23 cellular contexts compared by ENCODE assay signal in the genomic region with DNA sequence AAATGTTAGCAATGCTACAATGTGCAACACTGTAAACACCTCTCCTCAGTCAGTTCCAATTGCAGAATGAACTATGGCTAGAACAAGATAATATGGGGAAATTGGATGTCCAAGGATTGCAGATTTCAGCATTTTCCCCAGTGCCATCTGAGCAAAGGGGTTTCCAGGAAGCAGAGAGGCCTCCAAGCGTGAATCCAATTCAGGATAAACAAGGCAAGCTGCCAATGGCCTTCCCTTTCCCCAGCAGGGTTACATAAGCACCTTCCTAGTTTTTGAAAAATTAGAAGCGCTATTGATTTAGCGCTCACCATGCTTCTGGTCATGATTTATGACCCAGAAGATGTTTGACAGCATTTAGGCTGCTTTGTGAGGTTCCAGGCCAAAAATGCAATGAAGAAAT.
DNase-seq lines count a peak whose midpoint lies in the region; ATAC-seq and TF ChIP-seq lines count a peak whose summit lies in the region.
"Had no signal": no experiment of that assay in that cellular context is flagged by ENCODE, and none has a peak within 500 bp of the region (broad histone marks: within the 10 kb centered on the region; RNA-seq: fewer than 3 reads in every experiment).

No MANE protein-coding gene starts in this region.

- peak; percentile 9 for DNase-seq in NCI-H1105 treated with DMSO at 0.1 percent for 48 hours (lab: John Stamatoyannopoulos, UW)
- no peak for DNase-seq in NCI-H1105 (lab: John Stamatoyannopoulos, UW)
- DNase-seq in NCI-H2081 treated with DMSO at 0.1 percent for 48 hours (lab: John Stamatoyannopoulos, UW): peak; percentile 32
- DNase-seq in superior temporal gyrus (ENCODE audit: extremely low spot score): peak; percentile 46
- DNase-seq in Peyer's patch: no peak
- DNase-seq: 8988T; CD4-positive, CD25-positive, alpha-beta regulatory T cell; GOT3; midbrain; MM.1S; NCI-H526 treated with DMSO at 0.1 percent for 48 hours; right cardiac atrium; RPMI8226; stimulated activated CD4-positive, alpha-beta T cell treated with anti-CD3 and anti-CD28 coated beads, Interleukin-1b, Interleukin-23, amount 100 ng/mL, for 48 hours; WERI-Rb-1 had no signal

- no peaks in the 10 kb centered on the region for H3K4me1 ChIP-seq in Peyer's patch
- H3K4me1 ChIP-seq: neural progenitor cell had no signal

- no peak for ATAC-seq in HG03469 (IDR thresholded peaks at IDR 0.05; ENCODE audit: unreplicated experiment)
- ATAC-seq in GM18517 (IDR thresholded peaks at IDR 0.05; ENCODE audit: unreplicated experiment): no peak
- ATAC-seq: activated T-helper 17 cell treated with anti-CD3 and anti-CD28 coated beads, Interleukin-2, amount 50 U/mL, for 72 hours; right cardiac atrium had no signal

- TF ChIP-seq POLR2A in Peyer's patch (IDR thresholded peaks at IDR 0.05): no peak

- no peak overlapping the region for H3K4me3 ChIP-seq in Peyer's patch
- H3K4me3 ChIP-seq: coronary artery, neural progenitor cell, thoracic aorta had no signal

- H3K9me3 ChIP-seq in Peyer's patch: no peaks in the 10 kb centered on the region
- H3K9me3 ChIP-seq: thoracic aorta had no signal

- H3K27me3 ChIP-seq in Peyer's patch: no peaks in the 10 kb centered on the region
- H3K27me3 ChIP-seq: neural progenitor cell had no signal

- H3K27ac ChIP-seq in cingulate gyrus (ENCODE audit: low read depth, low read length): peak overlapping the region; percentile 39
- no peak overlapping the region for H3K27ac ChIP-seq in Peyer's patch
- H3K27ac ChIP-seq: coronary artery, epithelial cell of prostate, neural progenitor cell, thoracic aorta, WERI-Rb-1 had no signal

- no peak for TF ChIP-seq CTCF in Peyer's patch (IDR thresholded peaks at IDR 0.05)

- no peaks in the 10 kb centered on the region for H3K36me3 ChIP-seq in Peyer's patch
- H3K36me3 ChIP-seq: neural progenitor cell, thoracic aorta, WERI-Rb-1 had no signal

Comparison
In these comparisons a context has a peak if more than half of its experiments do, and no peak if none do; other contexts are left out.
1. DNase-seq: peak in NCI-H1105 treated with DMSO at 0.1 percent for 48 hours (single experiment), NCI-H2081 treated with DMSO at 0.1 percent for 48 hours (single experiment) and superior temporal gyrus (single experiment); none in NCI-H1105 (single experiment) and Peyer's patch (0 of 3).